Comparison of ENCODE assay signal across 20 cellular contexts in genomic region chr5:66842540-66842939, GRCh38.
A peak's percentile ranks its signal among the peaks of the same experiment; 100 is the strongest.
DNase-seq lines count a peak whose midpoint lies in the region; ATAC-seq and TF ChIP-seq lines count a peak whose summit lies in the region.
"Had no signal": no experiment of that assay in that cellular context is flagged by ENCODE, and none has a peak within 500 bp of the region (broad histone marks: within the 10 kb centered on the region; RNA-seq: fewer than 3 reads in every experiment).

No MANE protein-coding gene starts in this region.

- H3K9me3 ChIP-seq in HUES6 (ENCODE audit: control insufficient read depth, insufficient read depth, low read depth, low read length) (no peaks in the 10 kb centered on the region), parathyroid adenoma (ENCODE audit: control insufficient read depth, low read length) (peaks cover 1% of the 10 kb centered on the region)

- H3K4me2 ChIP-seq in parathyroid adenoma (ENCODE audit: low read length) = no peak overlapping the region

- peaks cover 21% of the 10 kb centered on the region for H3K27me3 Mint-ChIP-seq in activated T-cell treated with anti-CD3 and anti-CD28 coated beads, Interleukin-2, amount 50 U/mL, for 72 hours (ENCODE audit: low read depth)
- H3K27me3 Mint-ChIP-seq in activated T-cell treated with anti-CD3 and anti-CD28 coated beads, Interleukin-2, amount 50 U/mL, for 24 hours = peaks cover 38% of the 10 kb centered on the region
- peaks cover 6% of the 10 kb centered on the region for H3K27me3 Mint-ChIP-seq in endothelial cell (ENCODE audit: unreplicated experiment)
- H3K27me3 Mint-ChIP-seq: CD4-positive, alpha-beta T cell had no signal

- H3K4me3 ChIP-seq in HUES6 (ENCODE audit: low read depth, low read length) (peak overlapping the region; percentile 25; the same call in 1 of the 2 replicates), parathyroid adenoma (ENCODE audit: low read depth, low read length) (no peak overlapping the region), coronary artery (no peak overlapping the region)
- H3K4me3 ChIP-seq: K562 had no signal

- H3K9me3 Mint-ChIP-seq in activated T-cell treated with anti-CD3 and anti-CD28 coated beads, Interleukin-2, amount 50 U/mL, for 72 hours = peaks cover 0 to 9% of the 10 kb centered on the region in 2 donors
- no peaks in the 10 kb centered on the region for H3K9me3 Mint-ChIP-seq in activated T-cell treated with anti-CD3 and anti-CD28 coated beads, Interleukin-2, amount 50 U/mL, for 24 hours
- no peaks in the 10 kb centered on the region for H3K9me3 Mint-ChIP-seq in endothelial cell (ENCODE audit: unreplicated experiment)
- H3K9me3 Mint-ChIP-seq: CD4-positive, alpha-beta T cell had no signal

- H3K36me3 ChIP-seq in HUES6 (ENCODE audit: control insufficient read depth, insufficient read depth, low read length) (no peaks in the 10 kb centered on the region), parathyroid adenoma (ENCODE audit: control insufficient read depth, insufficient read depth, low read length) (no peaks in the 10 kb centered on the region)

- no peak for TF ChIP-seq CTCF in endothelial cell (IDR thresholded peaks at IDR 0.05; ENCODE audit: unreplicated experiment)
- TF ChIP-seq CTCF in parathyroid adenoma (IDR thresholded peaks at IDR 0.05) = no peak
- TF ChIP-seq CTCF in coronary artery (IDR thresholded peaks at IDR 0.05) = no peak

- no peak for ATAC-seq in activated T-cell treated with anti-CD3 and anti-CD28 coated beads, Interleukin-2, amount 50 U/mL, for 72 hours (replicated peaks in 1 of 2)
- no peak for ATAC-seq in GM19395 (IDR thresholded peaks at IDR 0.05; ENCODE audit: unreplicated experiment)
- ATAC-seq: K562 had no signal

- H3K4me3 Mint-ChIP-seq in activated T-cell treated with anti-CD3 and anti-CD28 coated beads, Interleukin-2, amount 50 U/mL, for 72 hours = peak overlapping the region; percentile 29 to 41
- no peak overlapping the region for H3K4me3 Mint-ChIP-seq in activated T-cell treated with anti-CD3 and anti-CD28 coated beads, Interleukin-2, amount 50 U/mL, for 24 hours
- H3K4me3 Mint-ChIP-seq in endothelial cell (ENCODE audit: unreplicated experiment) = no peak overlapping the region
- H3K4me3 Mint-ChIP-seq: CD4-positive, alpha-beta T cell had no signal

- no peak overlapping the region for H3K27ac Mint-ChIP-seq in activated T-cell treated with anti-CD3 and anti-CD28 coated beads, Interleukin-2, amount 50 U/mL, for 72 hours
- H3K27ac Mint-ChIP-seq in activated T-cell treated with anti-CD3 and anti-CD28 coated beads, Interleukin-2, amount 50 U/mL, for 24 hours = no peak overlapping the region
- peak overlapping the region; percentile 98 for H3K27ac Mint-ChIP-seq in endothelial cell (ENCODE audit: unreplicated experiment)
- H3K27ac Mint-ChIP-seq: CD4-positive, alpha-beta T cell had no signal

- H3K9ac ChIP-seq in HUES6 (ENCODE audit: low read length) (no peak overlapping the region), parathyroid adenoma (no peak overlapping the region)

- no peak overlapping the region for H2AFZ ChIP-seq in parathyroid adenoma

- H3K27ac ChIP-seq in HUES6 (ENCODE audit: low read depth, low read length) (no peak overlapping the region), parathyroid adenoma (peak overlapping the region; percentile 69), coronary artery (no peak overlapping the region)
- H3K27ac ChIP-seq: RWPE1 had no signal

- peaks cover 52% of the 10 kb centered on the region for H3K79me2 ChIP-seq in parathyroid adenoma

- peaks cover 11 to 15% of the 10 kb centered on the region in 2 donors for H3K36me3 Mint-ChIP-seq in activated T-cell treated with anti-CD3 and anti-CD28 coated beads, Interleukin-2, amount 50 U/mL, for 72 hours (ENCODE audit: insufficient read depth in 2 of 2)
- H3K36me3 Mint-ChIP-seq in activated T-cell treated with anti-CD3 and anti-CD28 coated beads, Interleukin-2, amount 50 U/mL, for 24 hours (ENCODE audit: low read depth) = no peaks in the 10 kb centered on the region
- H3K36me3 Mint-ChIP-seq in endothelial cell (ENCODE audit: low read depth, unreplicated experiment) = peaks cover 39% of the 10 kb centered on the region

- peaks cover 67% of the 10 kb centered on the region for H3K4me1 Mint-ChIP-seq in activated T-cell treated with anti-CD3 and anti-CD28 coated beads, Interleukin-2, amount 50 U/mL, for 72 hours (ENCODE audit: low read depth)
- peaks cover 41% of the 10 kb centered on the region for H3K4me1 Mint-ChIP-seq in activated T-cell treated with anti-CD3 and anti-CD28 coated beads, Interleukin-2, amount 50 U/mL, for 24 hours (ENCODE audit: low read depth)
- H3K4me1 Mint-ChIP-seq in endothelial cell (ENCODE audit: unreplicated experiment) = peaks cover 78% of the 10 kb centered on the region

- no peak for DNase-seq in activated T-cell treated with anti-CD3 and anti-CD28 coated beads, Interleukin-2, amount 50 U/mL, for 72 hours
- DNase-seq in activated T-cell treated with anti-CD3 and anti-CD28 coated beads, Interleukin-2, amount 50 U/mL, for 24 hours = no peak
- DNase-seq in endothelial cell (ENCODE audit: low spot score) (no peak), epidermal melanocyte (ENCODE audit: insufficient read length, low spot score) (no peak), coronary artery (ENCODE audit: low spot score) (no peak)
- DNase-seq: AML-193; Calu3; CD4-positive, alpha-beta T cell; DMS79 treated with DMSO at 0.1 percent for 48 hours; GDM1; NCI-H1048; NCI-H146; NCI-H2081 treated with DMSO at 0.1 percent for 48 hours; NCI-H345; NCI-H526 treated with DMSO at 0.1 percent for 48 hours had no signal

- H3K4me1 ChIP-seq in HUES6 (ENCODE audit: control insufficient read depth, insufficient read depth, low read length) = peaks cover 34% of the 10 kb centered on the region
- peaks cover 48% of the 10 kb centered on the region for H3K4me1 ChIP-seq in parathyroid adenoma

- H3K27me3 ChIP-seq in HUES6 (ENCODE audit: control insufficient read depth, insufficient read depth, low read length) (no peaks in the 10 kb centered on the region), parathyroid adenoma (ENCODE audit: control insufficient read depth, insufficient read depth, low read length) (no peaks in the 10 kb centered on the region)

Comparison
In these comparisons a context has a peak if more than half of its experiments do, and no peak if none do; other contexts are left out.
1. H3K4me3 Mint-ChIP-seq: peak in activated T-cell treated with anti-CD3 and anti-CD28 coated beads, Interleukin-2, amount 50 U/mL, for 72 hours (2 of 2); none in activated T-cell treated with anti-CD3 and anti-CD28 coated beads, Interleukin-2, amount 50 U/mL, for 24 hours (single experiment) and endothelial cell (single experiment).